ENCODE assay signal across 9 cellular contexts in genomic region chr11:70111269-70112016, GRCh38. TPM values are rescaled to one million over a fixed set of nuclear protein-coding genes. Genes with fewer than 3 reads are reported as not detected.
DNase-seq lines count a peak whose midpoint lies in the region; TF ChIP-seq lines count a peak whose summit lies in the region.
"Had no signal": no experiment of that assay in that cellular context is flagged by ENCODE, and none has a peak within 500 bp of the region (broad histone marks: within the 10 kb centered on the region; RNA-seq: fewer than 3 reads in every experiment).

No MANE protein-coding gene starts in this region.

- H4K20me1 ChIP-seq in osteoblast (ENCODE audit: insufficient read depth, low read length): no peaks in the 10 kb centered on the region

- H3K4me2 ChIP-seq in osteoblast (ENCODE audit: insufficient read depth, low read length): peak overlapping the region; percentile 52

- no peak overlapping the region for H3K4me3 ChIP-seq in osteoblast (ENCODE audit: insufficient read depth, low read length)

- no peaks in the 10 kb centered on the region for H3K9me3 ChIP-seq in osteoblast (ENCODE audit: low read depth, low read length)

- TF ChIP-seq CTCF in osteoblast (IDR thresholded peaks at IDR 0.05; ENCODE audit: extremely low read depth, low read depth, low read length): no peak

- H2AFZ ChIP-seq in osteoblast (ENCODE audit: low read length): peak overlapping the region; percentile 23

- no peaks in the 10 kb centered on the region for H3K79me2 ChIP-seq in osteoblast (ENCODE audit: insufficient read depth, low read length)

- H3K4me1 ChIP-seq in osteoblast (ENCODE audit: insufficient read depth, low read length): peaks cover 24% of the 10 kb centered on the region

- no peaks in the 10 kb centered on the region for H3K36me3 ChIP-seq in osteoblast (ENCODE audit: insufficient read depth, low read length)

- H3K27ac ChIP-seq in cingulate gyrus (ENCODE audit: low read depth, low read length): peak overlapping the region; percentile 32
- peak overlapping the region; percentile 49 for H3K27ac ChIP-seq in osteoblast (ENCODE audit: low read depth, low read length)

- peak; percentile 12 for DNase-seq in DMS79 (lab: John Stamatoyannopoulos, UW)
- DNase-seq in MV-4-11 (lab: John Stamatoyannopoulos, UW): peak; percentile 81
- DNase-seq in osteoblast (ENCODE audit: insufficient read length, low spot score, missing footprints): peak; percentile 93
- DNase-seq in SKM-1 treated with dmso at 0.1 percent for 144 hours (lab: John Stamatoyannopoulos, UW; ENCODE audit: unreplicated experiment): no peak
- DNase-seq in NCI-H510A (lab: John Stamatoyannopoulos, UW): no peak
- no peak for DNase-seq in globus pallidus (ENCODE audit: low spot score)
- DNase-seq in inferior parietal cortex (ENCODE audit: extremely low spot score): no peak
- DNase-seq: NCI-H2081 treated with DMSO at 0.1 percent for 48 hours had no signal

- H3K27me3 ChIP-seq in osteoblast (ENCODE audit: insufficient read depth, low read length): no peaks in the 10 kb centered on the region

RNA-seq across cellular contexts. Expression of gene ANO1, which starts 33.3 kb away (rescaled TPM):
- total RNA-seq in osteoblast: 0.88 TPM in 1 of 2 replicates, not detected in the other

Comparison
In these comparisons a context has a peak if more than half of its experiments do, and no peak if none do; other contexts are left out.
1. DNase-seq: peak in DMS79 (single experiment), MV-4-11 (single experiment) and osteoblast (single experiment); none in SKM-1 treated with dmso at 0.1 percent for 144 hours (single experiment), NCI-H510A (single experiment), globus pallidus (single experiment) and inferior parietal cortex (single experiment).